Comparison of ENCODE assay signal across 17 cellular contexts in genomic region chr10:69657417-69657816, GRCh38. TPM values are rescaled to one million over a fixed set of nuclear protein-coding genes. Genes with fewer than 3 reads are reported as not detected.
"Had no signal": no experiment of that assay in that cellular context is flagged by ENCODE, and none has a peak within 500 bp of the region (broad histone marks: within the 10 kb centered on the region; RNA-seq: fewer than 3 reads in every experiment).

No MANE protein-coding gene starts in this region.

- H3K4me3 Mint-ChIP-seq: activated B cell treated with CpG ODN at 0.5 μM for 24 hours; activated naive CD4-positive, alpha-beta T cell treated with anti-CD3 and anti-CD28 coated beads for 36 hours; activated T-helper 17 cell treated with anti-CD3 and anti-CD28 coated beads, Interleukin-2, amount 50 U/mL, for 72 hours; immature natural killer cell; stimulated activated naive B cell treated with anti-CD40 and anti-IgM and Interleukin-4, amounts not matched to agents 10 μg/mL and 1 μg/mL and 100 μg/mL, for 72 hours; T-helper 1 cell treated with Interleukin-12 subunit alpha and Interleukin-12 subunit beta and Interleukin-4 antibody, amounts not matched to agents 30 μg/mL and 1 μg/mL, for 36 hours; type B pancreatic cell had no signal

- DNase-seq: activated B cell treated with CpG ODN at 0.5 μM for 24 hours; activated CD4-positive, alpha-beta T cell treated with anti-CD3 and anti-CD28 coated beads, Interleukin-2, amount 50 U/mL, for 1 hour; activated naive CD4-positive, alpha-beta T cell treated with anti-CD3 and anti-CD28 coated beads for 36 hours; activated T-cell treated with anti-CD3 and anti-CD28 coated beads for 4 hours; central memory CD4-positive, alpha-beta T cell; dermis blood vessel endothelial cell; erythroblast; immature natural killer cell; left ventricle myocardium inferior; midbrain; stimulated activated CD4-positive, alpha-beta T cell treated with anti-CD3 and anti-CD28 coated beads, Interleukin-2, amount 100 ng/mL, for 24 hours; stimulated activated naive B cell treated with anti-CD40 and anti-IgM and Interleukin-4, amounts not matched to agents 10 μg/mL and 1 μg/mL and 100 μg/mL, for 72 hours had no signal

- H3K36me3 Mint-ChIP-seq: immature natural killer cell; stimulated activated naive B cell treated with anti-CD40 and anti-IgM and Interleukin-4, amounts not matched to agents 10 μg/mL and 1 μg/mL and 100 μg/mL, for 72 hours; type B pancreatic cell had no signal

- H3K4me3 ChIP-seq: left ventricle myocardium inferior had no signal

- H3K27ac ChIP-seq: left ventricle myocardium inferior had no signal

- H3K9me3 Mint-ChIP-seq: activated B cell treated with CpG ODN at 0.5 μM for 24 hours; activated T-helper 17 cell treated with anti-CD3 and anti-CD28 coated beads, Interleukin-2, amount 50 U/mL, for 72 hours; stimulated activated naive B cell treated with anti-CD40 and anti-IgM and Interleukin-4, amounts not matched to agents 10 μg/mL and 1 μg/mL and 100 μg/mL, for 72 hours; T-helper 1 cell treated with Interleukin-12 subunit alpha and Interleukin-12 subunit beta and Interleukin-4 antibody, amounts not matched to agents 30 μg/mL and 1 μg/mL, for 36 hours; type B pancreatic cell had no signal

- H3K27ac Mint-ChIP-seq: activated B cell treated with CpG ODN at 0.5 μM for 24 hours; activated naive CD4-positive, alpha-beta T cell treated with anti-CD3 and anti-CD28 coated beads for 36 hours; activated T-helper 17 cell treated with anti-CD3 and anti-CD28 coated beads, Interleukin-2, amount 50 U/mL, for 72 hours; immature natural killer cell; progenitor cell of endocrine pancreas; stimulated activated naive B cell treated with anti-CD40 and anti-IgM and Interleukin-4, amounts not matched to agents 10 μg/mL and 1 μg/mL and 100 μg/mL, for 72 hours; T-helper 1 cell treated with Interleukin-12 subunit alpha and Interleukin-12 subunit beta and Interleukin-4 antibody, amounts not matched to agents 30 μg/mL and 1 μg/mL, for 36 hours; type B pancreatic cell had no signal

- H3K36me3 ChIP-seq: left ventricle myocardium inferior had no signal

- ATAC-seq: activated T-helper 17 cell treated with anti-CD3 and anti-CD28 coated beads, Interleukin-2, amount 50 U/mL, for 72 hours; sciatic nerve; stimulated activated naive B cell treated with anti-CD40 and anti-IgM and Interleukin-4, amounts not matched to agents 10 μg/mL and 1 μg/mL and 100 μg/mL, for 72 hours had no signal

- H3K4me1 Mint-ChIP-seq: activated B cell treated with CpG ODN at 0.5 μM for 24 hours; activated T-helper 17 cell treated with anti-CD3 and anti-CD28 coated beads, Interleukin-2, amount 50 U/mL, for 72 hours; immature natural killer cell had no signal

- H3K4me1 ChIP-seq: left ventricle myocardium inferior had no signal

- H3K9me3 ChIP-seq: left ventricle myocardium inferior had no signal

RNA-seq across cellular contexts. Expression of gene FAM241B, which starts 27.4 kb away (rescaled TPM):
- total RNA-seq: dermis blood vessel endothelial cell had no signal
